1 cellular context compared by ENCODE assay signal in the genomic region with DNA sequence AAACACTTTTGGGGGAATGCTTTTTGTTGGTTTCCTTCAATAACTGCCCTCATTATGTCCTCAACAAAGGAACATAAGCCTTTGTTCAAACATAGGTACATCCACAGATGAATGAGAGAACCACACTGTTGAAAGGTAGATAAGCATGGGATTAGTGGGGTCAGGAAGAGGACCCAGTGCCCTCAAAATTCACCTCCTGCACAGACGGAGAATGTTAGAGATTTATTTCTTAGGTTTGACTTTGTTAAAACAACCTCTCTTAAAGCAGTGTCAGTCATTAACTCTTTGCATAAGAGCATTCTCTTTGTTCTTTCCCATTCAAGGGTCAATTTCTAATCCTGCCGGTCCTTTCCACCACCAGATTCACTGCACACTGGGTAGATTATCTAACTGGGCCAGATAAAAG.
TF ChIP-seq lines count a peak whose summit lies in the region.

No MANE protein-coding gene starts in this region.

TF ChIP-seq in GM23338, 12 proteins besides CTCF, POLR2A, EP300 and RAD21 (continued from another document):
- TF ChIP-seq ZNF331 (CRISPR knock-in tag; IDR thresholded peaks at IDR 0.05; ENCODE audit: low read depth) (no peak), EZH2phosphoT487 (IDR thresholded peaks at IDR 0.05; ENCODE audit: unreplicated experiment) (no peak)
